11 cellular contexts compared by ENCODE assay signal in genomic region chr15:31031471-31032064, GRCh38. TPM values are rescaled to one million over a fixed set of nuclear protein-coding genes. Genes with fewer than 3 reads are reported as not detected.
A peak's percentile ranks its signal among the peaks of the same experiment; 100 is the strongest.
DNase-seq lines count a peak whose midpoint lies in the region; ATAC-seq and TF ChIP-seq lines count a peak whose summit lies in the region.
"Had no signal": no experiment of that assay in that cellular context is flagged by ENCODE, and none has a peak within 500 bp of the region (broad histone marks: within the 10 kb centered on the region; RNA-seq: fewer than 3 reads in every experiment).

No MANE protein-coding gene starts in this region.

- ATAC-seq in natural killer cell treated with Interleukin-12 subunit alpha and Interleukin-12 subunit beta and Interleukin-15 and Interleukin-18, amount 100 ng/mL, for 72 hours = peak; percentile 84 to 92
- no peak for ATAC-seq in HG02870 (IDR thresholded peaks at IDR 0.05; ENCODE audit: unreplicated experiment)
- ATAC-seq: A549 had no signal

- peak overlapping the region; percentile 11 for H3K4me3 Mint-ChIP-seq in HFFc6
- H3K4me3 Mint-ChIP-seq in natural killer cell treated with Interleukin-12 subunit alpha and Interleukin-12 subunit beta and Interleukin-15 and Interleukin-18, amount 100 ng/mL, for 72 hours = no peak overlapping the region
- H3K4me3 Mint-ChIP-seq: activated naive CD4-positive, alpha-beta T cell treated with anti-CD3 and anti-CD28 coated beads, Interleukin-2, amount 50 U/mL, for 24 hours had no signal

- peak; percentile 59 for DNase-seq in NOMO-1 treated with DMSO at 0.1 percent for 48 hours (lab: John Stamatoyannopoulos, UW; ENCODE audit: unreplicated experiment)
- no peak for DNase-seq in NOMO-1 treated with dmso at 0.1 percent for 144 hours (lab: John Stamatoyannopoulos, UW; ENCODE audit: unreplicated experiment)
- peak; percentile 39 for DNase-seq in HFFc6
- DNase-seq in RKO (ENCODE audit: low spot score) = peak; percentile 8
- no peak for DNase-seq in natural killer cell treated with Interleukin-12 subunit alpha and Interleukin-12 subunit beta and Interleukin-15 and Interleukin-18, amount 100 ng/mL, for 72 hours (ENCODE audit: low spot score)
- DNase-seq in CD1c-positive myeloid dendritic cell (ENCODE audit: extremely low spot score) = no peak
- no peak for DNase-seq in occipital lobe (lab: John Stamatoyannopoulos, UW)
- DNase-seq: T-helper 1 cell had no signal

- no peaks in the 10 kb centered on the region for H3K9me3 Mint-ChIP-seq in HFFc6
- H3K9me3 Mint-ChIP-seq in natural killer cell treated with Interleukin-12 subunit alpha and Interleukin-12 subunit beta and Interleukin-15 and Interleukin-18, amount 100 ng/mL, for 72 hours = no peaks in the 10 kb centered on the region
- H3K9me3 Mint-ChIP-seq: activated naive CD4-positive, alpha-beta T cell treated with anti-CD3 and anti-CD28 coated beads, Interleukin-2, amount 50 U/mL, for 24 hours had no signal

- peaks cover 5% of the 10 kb centered on the region; the same call in 1 of the 2 replicates for H3K36me3 Mint-ChIP-seq in HFFc6 (ENCODE audit: low read depth)
- no peaks in the 10 kb centered on the region for H3K36me3 Mint-ChIP-seq in natural killer cell treated with Interleukin-12 subunit alpha and Interleukin-12 subunit beta and Interleukin-15 and Interleukin-18, amount 100 ng/mL, for 72 hours
- H3K36me3 Mint-ChIP-seq: activated naive CD4-positive, alpha-beta T cell treated with anti-CD3 and anti-CD28 coated beads, Interleukin-2, amount 50 U/mL, for 24 hours had no signal

- TF ChIP-seq CTCF in HFFc6 (IDR thresholded peaks at IDR 0.05) = no peak

- H3K27ac Mint-ChIP-seq in HFFc6 = peak overlapping the region; percentile 76
- peak overlapping the region in 1 of 2 donors; percentile 81 for H3K27ac Mint-ChIP-seq in natural killer cell treated with Interleukin-12 subunit alpha and Interleukin-12 subunit beta and Interleukin-15 and Interleukin-18, amount 100 ng/mL, for 72 hours
- H3K27ac Mint-ChIP-seq: activated naive CD4-positive, alpha-beta T cell treated with anti-CD3 and anti-CD28 coated beads, Interleukin-2, amount 50 U/mL, for 24 hours had no signal

- peaks cover 69% of the 10 kb centered on the region for H3K4me1 Mint-ChIP-seq in HFFc6 (ENCODE audit: low read depth)
- peaks cover 7 to 12% of the 10 kb centered on the region in 2 donors for H3K4me1 Mint-ChIP-seq in natural killer cell treated with Interleukin-12 subunit alpha and Interleukin-12 subunit beta and Interleukin-15 and Interleukin-18, amount 100 ng/mL, for 72 hours (ENCODE audit: low read depth in 2 of 2)
- H3K4me1 Mint-ChIP-seq: activated naive CD4-positive, alpha-beta T cell treated with anti-CD3 and anti-CD28 coated beads, Interleukin-2, amount 50 U/mL, for 24 hours had no signal

- no peaks in the 10 kb centered on the region for H3K27me3 Mint-ChIP-seq in HFFc6 (ENCODE audit: insufficient read depth)
- peaks cover 2 to 5% of the 10 kb centered on the region in 2 donors for H3K27me3 Mint-ChIP-seq in natural killer cell treated with Interleukin-12 subunit alpha and Interleukin-12 subunit beta and Interleukin-15 and Interleukin-18, amount 100 ng/mL, for 72 hours

RNA-seq across cellular contexts. Expression of gene MTMR10, which starts 40.1 kb away (rescaled TPM):
- total RNA-seq in HFFc6 (2021; fragmentation: NEBNext Ultra II Directional; extraction: Animal tissue kit (Norgen Biotek cat#: 25700)) = 10 to 100 TPM; 25.4 to 44.5 (median 41.5) TPM
- 10 to 100 TPM; 19.1 to 21.5 TPM for total RNA-seq in natural killer cell treated with Interleukin-12 subunit alpha and Interleukin-12 subunit beta and Interleukin-15 and Interleukin-18, amount 100 ng/mL, for 72 hours
- total RNA-seq in occipital lobe = 13.4 TPM

Comparison
In these comparisons a context has a peak if more than half of its experiments do, and no peak if none do; other contexts are left out.
1. DNase-seq: peak in NOMO-1 treated with DMSO at 0.1 percent for 48 hours (single experiment), HFFc6 (single experiment) and RKO (single experiment); none in NOMO-1 treated with dmso at 0.1 percent for 144 hours (single experiment), natural killer cell treated with Interleukin-12 subunit alpha and Interleukin-12 subunit beta and Interleukin-15 and Interleukin-18, amount 100 ng/mL, for 72 hours (single experiment), CD1c-positive myeloid dendritic cell (single experiment) and occipital lobe (single experiment).